ENCODE assay signal across 39 cellular contexts in the genomic region with DNA sequence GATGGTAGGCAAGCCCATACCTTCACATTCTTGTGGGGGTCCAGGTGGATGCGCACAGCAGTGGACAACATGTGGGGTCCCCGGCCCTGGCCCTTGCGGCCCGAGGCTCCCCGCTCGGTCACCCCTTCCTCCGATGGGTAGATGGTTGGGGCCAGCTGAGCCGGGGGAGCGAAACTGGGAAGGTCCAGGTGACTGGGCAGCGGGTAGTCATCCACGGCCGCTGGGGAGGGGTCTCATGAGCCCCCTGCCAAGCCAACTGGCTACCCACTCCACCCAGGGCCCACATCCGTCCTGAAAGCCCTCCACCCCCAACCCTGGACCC. TPM values are rescaled to one million over a fixed set of nuclear protein-coding genes. Genes with fewer than 3 reads are reported as not detected.
"Had no signal": no experiment of that assay in that cellular context is flagged by ENCODE, and none has a peak within 500 bp of the region (broad histone marks: within the 10 kb centered on the region; RNA-seq: fewer than 3 reads in every experiment).

No MANE protein-coding gene starts in this region.

- H3K27ac Mint-ChIP-seq: activated B cell treated with CpG ODN at 0.5 μM for 24 hours; activated CD4-positive, alpha-beta memory T cell treated with anti-CD3 and anti-CD28 coated beads for 36 hours; activated CD4-positive, alpha-beta T cell treated with anti-CD3 and anti-CD28 coated beads, Interleukin-2, amount 10 ng/mL, durations not matched to agents 24 days and 14 days; activated CD8-positive, alpha-beta T cell treated with anti-CD3 and anti-CD28 coated beads for 36 hours; activated naive CD4-positive, alpha-beta T cell treated with anti-CD3 and anti-CD28 coated beads for 36 hours; activated naive CD4-positive, alpha-beta T cell treated with anti-CD3 and anti-CD28 coated beads, Interleukin-2, amount 50 U/mL, for 72 hours; activated naive CD8-positive, alpha-beta T cell treated with anti-CD3 and anti-CD28 coated beads for 36 hours; activated T-cell treated with anti-CD3 and anti-CD28 coated beads, Interleukin-2, amount 50 U/mL, for 72 hours; activated T-helper 1 cell treated with anti-CD3 and anti-CD28 coated beads, Interleukin-12 subunit alpha, Interleukin-12 subunit beta, Interleukin-2, Interleukin-4 antibody, amounts not matched to agents 30 ng/mL and 10 ng/mL and 1 ng/mL, durations not matched to agents 14 hours and 24 hours and 36 hours; activated T-helper 17 cell treated with anti-CD3 and anti-CD28 coated beads, Interleukin-2, amount 50 U/mL, for 72 hours; brain; T-helper 1 cell treated with Interleukin-12 subunit alpha and Interleukin-12 subunit beta and Interleukin-4 antibody, amounts not matched to agents 30 μg/mL and 1 μg/mL, for 36 hours; T-helper 2 cell treated with Interferon-gamma antibody and Interleukin-4, amounts not matched to agents 5 μg/mL and 100 μg/mL, for 36 hours had no signal

- H3K4me1 ChIP-seq: ascending aorta had no signal

- DNase-seq: activated B cell treated with CpG ODN at 0.5 μM for 24 hours; activated CD4-positive, alpha-beta memory T cell treated with anti-CD3 and anti-CD28 coated beads for 36 hours; activated CD4-positive, alpha-beta T cell treated with anti-CD3 and anti-CD28 coated beads for 4 hours; activated CD4-positive, alpha-beta T cell treated with anti-CD3 and anti-CD28 coated beads, Interleukin-2, amount 10 ng/mL, durations not matched to agents 24 days and 14 days; activated CD4-positive, alpha-beta T cell treated with anti-CD3 and anti-CD28 coated beads, Interleukin-2, amount 50 U/mL, for 1 hour; activated CD4-positive, alpha-beta T cell treated with anti-CD3 and anti-CD28 coated beads, Interleukin-2, amount 50 U/mL, for 4 hours; activated CD4-positive, CD25-positive, alpha-beta regulatory T cell treated with anti-CD3 and anti-CD28 coated beads, Interleukin-2, amount 50 U/mL, for 72 hours; activated CD8-positive, alpha-beta memory T cell treated with anti-CD3 and anti-CD28 coated beads, Interleukin-2, amount 50 U/mL, for 4 hours; activated CD8-positive, alpha-beta T cell treated with anti-CD3 and anti-CD28 coated beads for 36 hours; activated effector memory CD4-positive, alpha-beta T cell treated with anti-CD3 and anti-CD28 coated beads, Interleukin-2, amount 50 U/mL, for 16 hours; activated gamma-delta T cell treated with Interleukin-2 at 50 U/mL for 16 hours; activated naive CD4-positive, alpha-beta T cell; activated naive CD4-positive, alpha-beta T cell treated with anti-CD3 and anti-CD28 coated beads for 36 hours; activated naive CD4-positive, alpha-beta T cell treated with anti-CD3 and anti-CD28 coated beads, Interleukin-2, amount 50 U/mL, for 16 hours; activated naive CD8-positive, alpha-beta T cell treated with anti-CD3 and anti-CD28 coated beads for 36 hours; activated T-cell treated with anti-CD3 and anti-CD28 coated beads for 4 hours; activated T-cell treated with anti-CD3 and anti-CD28 coated beads, Interleukin-2, amount 50 U/mL, for 1 hour; activated T-cell treated with anti-CD3 and anti-CD28 coated beads, Interleukin-2, amount 50 U/mL, for 4 hours; activated T-cell treated with anti-CD3 and anti-CD28 coated beads, Interleukin-2, amount 50 U/mL, for 72 hours; amygdala; anterior cingulate cortex; cerebellar nuclear complex; T-helper 1 cell; T-helper 2 cell; T-helper 9 cell had no signal

- H3K27me3 Mint-ChIP-seq: activated B cell treated with CpG ODN at 0.5 μM for 24 hours; activated CD4-positive, alpha-beta memory T cell treated with anti-CD3 and anti-CD28 coated beads for 36 hours; activated CD4-positive, alpha-beta T cell treated with anti-CD3 and anti-CD28 coated beads, Interleukin-2, amount 10 ng/mL, durations not matched to agents 24 days and 14 days; activated CD8-positive, alpha-beta T cell treated with anti-CD3 and anti-CD28 coated beads for 36 hours; activated naive CD8-positive, alpha-beta T cell treated with anti-CD3 and anti-CD28 coated beads for 36 hours; activated T-helper 17 cell treated with anti-CD3 and anti-CD28 coated beads, Interleukin-2, amount 50 U/mL, for 72 hours; brain; central memory CD8-positive, alpha-beta T cell had no signal

- ATAC-seq: activated CD8-positive, alpha-beta T cell treated with anti-CD3 and anti-CD28 coated beads for 36 hours; activated naive CD4-positive, alpha-beta T cell treated with anti-CD3 and anti-CD28 coated beads, Interleukin-2, amount 50 U/mL, for 72 hours; activated T-cell treated with anti-CD3 and anti-CD28 coated beads, Interleukin-2, amount 50 U/mL, for 4 hours; activated T-cell treated with anti-CD3 and anti-CD28 coated beads, Interleukin-2, amount 50 U/mL, for 72 hours had no signal

- H3K9me3 Mint-ChIP-seq: activated B cell treated with CpG ODN at 0.5 μM for 24 hours; activated CD4-positive, alpha-beta memory T cell treated with anti-CD3 and anti-CD28 coated beads for 36 hours; activated CD4-positive, alpha-beta T cell treated with anti-CD3 and anti-CD28 coated beads, Interleukin-2, amount 10 ng/mL, durations not matched to agents 24 days and 14 days; activated CD8-positive, alpha-beta T cell treated with anti-CD3 and anti-CD28 coated beads for 36 hours; activated naive CD4-positive, alpha-beta T cell treated with anti-CD3 and anti-CD28 coated beads for 36 hours; activated naive CD4-positive, alpha-beta T cell treated with anti-CD3 and anti-CD28 coated beads, Interleukin-2, amount 50 U/mL, for 72 hours; activated naive CD8-positive, alpha-beta T cell treated with anti-CD3 and anti-CD28 coated beads for 36 hours; activated T-cell treated with anti-CD3 and anti-CD28 coated beads, Interleukin-2, amount 50 U/mL, for 4 hours; activated T-cell treated with anti-CD3 and anti-CD28 coated beads, Interleukin-2, amount 50 U/mL, for 72 hours; activated T-helper 1 cell treated with anti-CD3 and anti-CD28 coated beads, Interleukin-12 subunit alpha, Interleukin-12 subunit beta, Interleukin-2, Interleukin-4 antibody, amounts not matched to agents 30 ng/mL and 10 ng/mL and 1 ng/mL, durations not matched to agents 14 hours and 24 hours and 36 hours; activated T-helper 17 cell treated with anti-CD3 and anti-CD28 coated beads, Interleukin-2, amount 50 U/mL, for 72 hours; brain; central memory CD8-positive, alpha-beta T cell; T-helper 1 cell treated with Interleukin-12 subunit alpha and Interleukin-12 subunit beta and Interleukin-4 antibody, amounts not matched to agents 30 μg/mL and 1 μg/mL, for 36 hours; T-helper 2 cell treated with Interferon-gamma antibody and Interleukin-4, amounts not matched to agents 5 μg/mL and 100 μg/mL, for 36 hours had no signal

- H3K9me3 ChIP-seq: ascending aorta had no signal

- H3K4me3 ChIP-seq: ascending aorta, cardiac muscle cell had no signal

- H3K27me3 ChIP-seq: ascending aorta, cardiac muscle cell had no signal

- H3K4me3 Mint-ChIP-seq: activated B cell treated with CpG ODN at 0.5 μM for 24 hours; activated CD4-positive, alpha-beta memory T cell treated with anti-CD3 and anti-CD28 coated beads for 36 hours; activated CD4-positive, alpha-beta T cell treated with anti-CD3 and anti-CD28 coated beads, Interleukin-2, amount 10 ng/mL, durations not matched to agents 24 days and 14 days; activated CD8-positive, alpha-beta T cell treated with anti-CD3 and anti-CD28 coated beads for 36 hours; activated naive CD4-positive, alpha-beta T cell treated with anti-CD3 and anti-CD28 coated beads for 36 hours; activated naive CD8-positive, alpha-beta T cell treated with anti-CD3 and anti-CD28 coated beads for 36 hours; activated T-cell treated with anti-CD3 and anti-CD28 coated beads, Interleukin-2, amount 50 U/mL, for 4 hours; activated T-cell treated with anti-CD3 and anti-CD28 coated beads, Interleukin-2, amount 50 U/mL, for 72 hours; activated T-helper 1 cell treated with anti-CD3 and anti-CD28 coated beads, Interleukin-12 subunit alpha, Interleukin-12 subunit beta, Interleukin-2, Interleukin-4 antibody, amounts not matched to agents 30 ng/mL and 10 ng/mL and 1 ng/mL, durations not matched to agents 14 hours and 24 hours and 36 hours; activated T-helper 17 cell treated with anti-CD3 and anti-CD28 coated beads, Interleukin-2, amount 50 U/mL, for 72 hours; brain; central memory CD8-positive, alpha-beta T cell; T-helper 1 cell treated with Interleukin-12 subunit alpha and Interleukin-12 subunit beta and Interleukin-4 antibody, amounts not matched to agents 30 μg/mL and 1 μg/mL, for 36 hours; T-helper 2 cell treated with Interferon-gamma antibody and Interleukin-4, amounts not matched to agents 5 μg/mL and 100 μg/mL, for 36 hours had no signal

- H3K4me1 Mint-ChIP-seq: activated B cell treated with CpG ODN at 0.5 μM for 24 hours; activated naive CD8-positive, alpha-beta T cell treated with anti-CD3 and anti-CD28 coated beads for 36 hours; brain had no signal

- H3K36me3 Mint-ChIP-seq: activated naive CD4-positive, alpha-beta T cell treated with anti-CD3 and anti-CD28 coated beads, Interleukin-2, amount 50 U/mL, for 72 hours had no signal

- H3K27ac ChIP-seq: ascending aorta, cardiac muscle cell, VCaP had no signal

- FAIRE-seq: bronchial epithelial cell, TTC549 had no signal

RNA-seq across cellular contexts. Expression of a gene that starts 29.4 kb away (rescaled TPM):
- total RNA-seq: activated CD4-positive, alpha-beta T cell treated with anti-CD3 and anti-CD28 coated beads, Interleukin-2, amount 10 ng/mL, durations not matched to agents 24 days and 14 days; activated CD8-positive, alpha-beta memory T cell treated with anti-CD3 and anti-CD28 coated beads for 36 hours; activated CD8-positive, alpha-beta T cell treated with anti-CD3 and anti-CD28 coated beads for 36 hours; activated naive CD4-positive, alpha-beta T cell treated with anti-CD3 and anti-CD28 coated beads for 36 hours; activated naive CD4-positive, alpha-beta T cell treated with anti-CD3 and anti-CD28 coated beads, Interleukin-2, amount 50 U/mL, for 72 hours; activated naive CD8-positive, alpha-beta T cell treated with anti-CD3 and anti-CD28 coated beads for 36 hours; activated T-cell treated with anti-CD3 and anti-CD28 coated beads, Interleukin-2, amount 50 U/mL, for 4 hours; activated T-helper 1 cell treated with anti-CD3 and anti-CD28 coated beads, Interleukin-12 subunit alpha, Interleukin-12 subunit beta, Interleukin-2, Interleukin-4 antibody, amounts not matched to agents 30 ng/mL and 10 ng/mL and 1 ng/mL, durations not matched to agents 14 hours and 24 hours and 36 hours; ascending aorta; bronchial epithelial cell; cardiac muscle cell; chondrocyte had no signal
